14 cellular contexts compared by ENCODE assay signal in genomic region chr5:143030349-143030748, GRCh38.
DNase-seq lines count a peak whose midpoint lies in the region; ATAC-seq and TF ChIP-seq lines count a peak whose summit lies in the region.
"Had no signal": no experiment of that assay in that cellular context is flagged by ENCODE, and none has a peak within 500 bp of the region (broad histone marks: within the 10 kb centered on the region; RNA-seq: fewer than 3 reads in every experiment).

No MANE protein-coding gene starts in this region.

- CTCF ChIA-PET in activated CD8-positive, alpha-beta T cell treated with anti-CD3 and anti-CD28 coated beads, Interleukin-2, amount 10 ng/mL, durations not matched to agents 7 days and 5 days (lab: Charles Lee): interaction anchor here (0.6 to 1.5 kb wide), 7 partner anchors 9 to 466 kb away, joined by 3 to 9 read pairs (median 3); partner anchors contain the start of gene NR3C1

- H3K27me3 Mint-ChIP-seq in activated T-cell treated with anti-CD3 and anti-CD28 coated beads, Interleukin-2, amount 50 U/mL, for 4 hours (ENCODE audit: low read depth): no peaks in the 10 kb centered on the region
- no peaks in the 10 kb centered on the region for H3K27me3 Mint-ChIP-seq in activated CD8-positive, alpha-beta T cell treated with anti-CD3 and anti-CD28 coated beads, Interleukin-2, amount 10 ng/mL, durations not matched to agents 7 days and 5 days (ENCODE audit: low read depth)

- no peaks in the 10 kb centered on the region for H3K9me3 ChIP-seq in neutrophil
- H3K9me3 ChIP-seq in tibial nerve: no peaks in the 10 kb centered on the region
- H3K9me3 ChIP-seq: thyroid gland had no signal

- peaks cover 5 to 7% of the 10 kb centered on the region in 2 experiments for H3K4me1 ChIP-seq in neutrophil (ENCODE audit: control insufficient read depth in 1 of 2, insufficient read depth in 1 of 2, low read depth in 1 of 2, low read length in 1 of 2)
- H3K4me1 ChIP-seq in tibial nerve: peaks cover 0 to 10% (median 0%) of the 10 kb centered on the region in 4 donors
- H3K4me1 ChIP-seq: thyroid gland had no signal

- H3K36me3 ChIP-seq in neutrophil (peaks cover 51% of the 10 kb centered on the region), tibial nerve (no peaks in the 10 kb centered on the region)
- H3K36me3 ChIP-seq: cardiac muscle cell, thyroid gland had no signal

- DNase-seq in activated T-cell treated with anti-CD3 and anti-CD28 coated beads, Interleukin-2, amount 50 U/mL, for 4 hours: peak; percentile 12
- no peak for DNase-seq in activated T-cell treated with anti-CD3 and anti-CD28 coated beads for 4 hours
- peak; percentile 35 for DNase-seq in KBM-7
- no peak for DNase-seq in activated CD8-positive, alpha-beta T cell treated with anti-CD3 and anti-CD28 coated beads, Interleukin-2, amount 10 ng/mL, durations not matched to agents 7 days and 5 days
- no peak for DNase-seq in DMS153 (lab: John Stamatoyannopoulos, UW)
- DNase-seq in NCI-H146 (lab: John Stamatoyannopoulos, UW): no peak
- DNase-seq in tibial nerve (ENCODE audit: low spot score in 2 of 2): no peak
- DNase-seq: DMS53, HFFc6, NCI-H82, SHP77 treated with DMSO at 0.1 percent for 48 hours, thyroid gland had no signal

- peak overlapping the region; percentile 10 for H3K27ac Mint-ChIP-seq in activated CD8-positive, alpha-beta T cell treated with anti-CD3 and anti-CD28 coated beads, Interleukin-2, amount 10 ng/mL, durations not matched to agents 7 days and 5 days
- H3K27ac Mint-ChIP-seq: HFFc6 had no signal

- H3K27me3 ChIP-seq in neutrophil: no peaks in the 10 kb centered on the region
- H3K27me3 ChIP-seq in tibial nerve: no peaks in the 10 kb centered on the region
- H3K27me3 ChIP-seq: cardiac muscle cell, thyroid gland had no signal

- ATAC-seq in activated T-cell treated with anti-CD3 and anti-CD28 coated beads, Interleukin-2, amount 50 U/mL, for 4 hours: peak; percentile 35 to 51
- peak; percentile 54 for ATAC-seq in activated CD8-positive, alpha-beta T cell treated with anti-CD3 and anti-CD28 coated beads, Interleukin-2, amount 10 ng/mL, durations not matched to agents 7 days and 5 days

- 76 to 77% methylated on average over 2 of the region's 2 CpGs for WGBS in tibial nerve, 2 donors

- POLR2A ChIA-PET in activated CD8-positive, alpha-beta T cell treated with anti-CD3 and anti-CD28 coated beads, Interleukin-2, amount 10 ng/mL, durations not matched to agents 7 days and 5 days (lab: Charles Lee): no interaction called here

- peaks cover 39% of the 10 kb centered on the region for H3K4me1 Mint-ChIP-seq in activated T-cell treated with anti-CD3 and anti-CD28 coated beads, Interleukin-2, amount 50 U/mL, for 4 hours (ENCODE audit: low read depth)
- H3K4me1 Mint-ChIP-seq in activated CD8-positive, alpha-beta T cell treated with anti-CD3 and anti-CD28 coated beads, Interleukin-2, amount 10 ng/mL, durations not matched to agents 7 days and 5 days (ENCODE audit: low read depth): peaks cover 40% of the 10 kb centered on the region

- no peak for TF ChIP-seq EP300 in tibial nerve (IDR thresholded peaks at IDR 0.05)

- peak overlapping the region; percentile 3 for H3K4me3 Mint-ChIP-seq in activated T-cell treated with anti-CD3 and anti-CD28 coated beads, Interleukin-2, amount 50 U/mL, for 4 hours
- H3K4me3 Mint-ChIP-seq in activated CD8-positive, alpha-beta T cell treated with anti-CD3 and anti-CD28 coated beads, Interleukin-2, amount 10 ng/mL, durations not matched to agents 7 days and 5 days: no peak overlapping the region
- H3K4me3 Mint-ChIP-seq: HFFc6 had no signal

- H3K9me3 Mint-ChIP-seq in activated T-cell treated with anti-CD3 and anti-CD28 coated beads, Interleukin-2, amount 50 U/mL, for 4 hours: no peaks in the 10 kb centered on the region
- no peaks in the 10 kb centered on the region for H3K9me3 Mint-ChIP-seq in activated CD8-positive, alpha-beta T cell treated with anti-CD3 and anti-CD28 coated beads, Interleukin-2, amount 10 ng/mL, durations not matched to agents 7 days and 5 days (ENCODE audit: insufficient read depth)

- H3K27ac ChIP-seq in neutrophil (peak overlapping the region; percentile 48), tibial nerve (no peak overlapping the region)
- H3K27ac ChIP-seq: cardiac muscle cell, thyroid gland had no signal

- no peak for TF ChIP-seq POLR2A in tibial nerve (IDR thresholded peaks at IDR 0.05)

- no peak overlapping the region for H3K4me3 ChIP-seq in neutrophil (ENCODE audit: low read depth in 1 of 2, low read length in 1 of 2)
- no peak overlapping the region for H3K4me3 ChIP-seq in tibial nerve
- H3K4me3 ChIP-seq: cardiac muscle cell, thyroid gland had no signal

- in situ Hi-C loops in KBM-7 (cut with MboI; ENCODE audit: low pct_unique_long_range_greater_than_20kb, low sequenced_read_pairs): no loop called here

- peaks cover 8% of the 10 kb centered on the region for H3K36me3 Mint-ChIP-seq in activated T-cell treated with anti-CD3 and anti-CD28 coated beads, Interleukin-2, amount 50 U/mL, for 4 hours (ENCODE audit: insufficient read depth)
- peaks cover 26% of the 10 kb centered on the region for H3K36me3 Mint-ChIP-seq in activated CD8-positive, alpha-beta T cell treated with anti-CD3 and anti-CD28 coated beads, Interleukin-2, amount 10 ng/mL, durations not matched to agents 7 days and 5 days (ENCODE audit: low read depth)

- no peak for TF ChIP-seq CTCF in neutrophil (IDR thresholded peaks at IDR 0.05)
- no peak for TF ChIP-seq CTCF in tibial nerve (IDR thresholded peaks at IDR 0.05)

Comparison
In these comparisons a context has a peak if more than half of its experiments do, and no peak if none do; other contexts are left out.
1. DNase-seq: peak in activated T-cell treated with anti-CD3 and anti-CD28 coated beads, Interleukin-2, amount 50 U/mL, for 4 hours (single experiment) and KBM-7 (single experiment); none in activated T-cell treated with anti-CD3 and anti-CD28 coated beads for 4 hours (single experiment), activated CD8-positive, alpha-beta T cell treated with anti-CD3 and anti-CD28 coated beads, Interleukin-2, amount 10 ng/mL, durations not matched to agents 7 days and 5 days (single experiment), DMS153 (single experiment), NCI-H146 (single experiment) and tibial nerve (0 of 2).